8 cellular contexts compared by ENCODE assay signal in genomic region chr10:113520606-113521481, GRCh38. TPM values are rescaled to one million over a fixed set of nuclear protein-coding genes. Genes with fewer than 3 reads are reported as not detected.
DNase-seq lines count a peak whose midpoint lies in the region; ATAC-seq, FAIRE-seq and TF ChIP-seq lines count a peak whose summit lies in the region.

No MANE protein-coding gene starts in this region.

- peak; percentile 89 for FAIRE-seq in A204.1 (lab: Jason Lieb, UNC)

- H3K27ac ChIP-seq in gastroesophageal sphincter (peak overlapping the region in 1 of 4 donors; percentile 31), ovary (no peak overlapping the region)

- H3K4me3 ChIP-seq in gastroesophageal sphincter (no peak overlapping the region), ovary (no peak overlapping the region)

- WGBS in gastroesophageal sphincter (ENCODE audit: low coverage in 1 of 2), 2 donors, result 35 to 61% methylated on average over 4 to 8 of the region's 8 CpGs
- 18 to 25% (median 23%) methylated on average over 8 of the region's 8 CpGs for WGBS in ovary, 3 donors

- H3K4me1 ChIP-seq in gastroesophageal sphincter, result peaks cover 0 to 9% (median 9%) of the 10 kb centered on the region in 3 donors
- H3K4me1 ChIP-seq in ovary (ENCODE audit: insufficient read depth), result peaks cover 5% of the 10 kb centered on the region

- DNase-seq in GM03348 (ENCODE audit: low spot score) (peak; percentile 88), NCI-H2107 treated with DMSO at 0.1 percent for 48 hours (lab: John Stamatoyannopoulos, UW; ENCODE audit: unreplicated experiment) (peak; percentile 24), ovary (peak; percentile 61 to 75 (median 69))
- peak; percentile 28 to 33 for DNase-seq in activated CD4-positive, alpha-beta T cell treated with anti-CD3 and anti-CD28 coated beads, Interleukin-2, amount 50 U/mL, for 48 hours

- peak; percentile 70 for ATAC-seq in HG02798 (IDR thresholded peaks at IDR 0.05; ENCODE audit: poor library complexity, unreplicated experiment)
- peak; percentile 77 for ATAC-seq in gastroesophageal sphincter
- no peak for ATAC-seq in activated CD4-positive, CD25-positive, alpha-beta regulatory T cell treated with anti-CD3 and anti-CD28 coated beads, Interleukin-2, amount 50 U/mL, for 24 hours

- TF ChIP-seq CTCF in gastroesophageal sphincter (IDR thresholded peaks at IDR 0.05) (peak; percentile 96 to 98 (median 98)), ovary (IDR thresholded peaks at IDR 0.05) (peak; percentile 86 to 96 (median 96))

- H3K9me3 ChIP-seq in gastroesophageal sphincter, result no peaks in the 10 kb centered on the region
- no peaks in the 10 kb centered on the region for H3K9me3 ChIP-seq in ovary

- intact Hi-C loops in ovary (cut with DNase I), result loop anchor here in 1 of 4 donors (10.0 kb wide), 1 partner anchor 126 kb away; no protein-coding TSS in a partner anchor

- no peaks in the 10 kb centered on the region for H3K27me3 ChIP-seq in gastroesophageal sphincter
- no peaks in the 10 kb centered on the region for H3K27me3 ChIP-seq in ovary

- TF ChIP-seq POLR2A in gastroesophageal sphincter (IDR thresholded peaks at IDR 0.05) (no peak), ovary (IDR thresholded peaks at IDR 0.05) (no peak)

- TF ChIP-seq EP300 in gastroesophageal sphincter (IDR thresholded peaks at IDR 0.05) (no peak), ovary (IDR thresholded peaks at IDR 0.05) (no peak)

- H3K36me3 ChIP-seq in gastroesophageal sphincter, result no peaks in the 10 kb centered on the region
- no peaks in the 10 kb centered on the region for H3K36me3 ChIP-seq in ovary

RNA-seq across cellular contexts. Expression of gene HABP2, which starts 32.0 kb away (rescaled TPM):
- total RNA-seq in gastroesophageal sphincter, result not detected
- 1 to 10 TPM in 1 of 7 donors, under 1 TPM in 4, not detected in 2; 0.07 to 2.3 (median 0.13) TPM for total RNA-seq in ovary
- polyA plus RNA-seq in ovary, result under 1 TPM in 1 of 2 donors, not detected in 1; 0.25 TPM

Comparison
In these comparisons a context has a peak if more than half of its experiments do, and no peak if none do; other contexts are left out.
1. DNase-seq: peak in every context shown above with its lines; median percentile 88 in GM03348; 69 in ovary; 30 in activated CD4-positive, alpha-beta T cell treated with anti-CD3 and anti-CD28 coated beads, Interleukin-2, amount 50 U/mL, for 48 hours; 24 in NCI-H2107 treated with DMSO at 0.1 percent for 48 hours.
2. ATAC-seq: peak in HG02798 (single experiment) and gastroesophageal sphincter (single experiment); none in activated CD4-positive, CD25-positive, alpha-beta regulatory T cell treated with anti-CD3 and anti-CD28 coated beads, Interleukin-2, amount 50 U/mL, for 24 hours (0 of 2).